21 cellular contexts compared by ENCODE assay signal in genomic region chr6:135985471-135985870, GRCh38.
"Had no signal": no experiment of that assay in that cellular context is flagged by ENCODE, and none has a peak within 500 bp of the region (broad histone marks: within the 10 kb centered on the region; RNA-seq: fewer than 3 reads in every experiment).

No MANE protein-coding gene starts in this region.

- DNase-seq: activated CD4-positive, alpha-beta T cell treated with anti-CD3 and anti-CD28 coated beads for 1 hour; activated gamma-delta T cell treated with Interleukin-2 at 50 U/mL for 16 hours; activated T-cell treated with anti-CD3 and anti-CD28 coated beads, Interleukin-2, amount 50 U/mL, for 1 hour; aorta; cerebellar nuclear complex; effector CD4-positive, alpha-beta T cell; foreskin keratinocyte; kidney; lower lobe of right lung; mesendoderm; mucosa of descending colon; nephron progenitor cell; pancreas; psoas muscle; stimulated activated CD4-positive, alpha-beta T cell treated with anti-CD3 and anti-CD28 coated beads, Interleukin-12 subunit alpha, Interleukin-12 subunit beta, amount 100 ng/mL, for 4 hours; stimulated activated CD4-positive, alpha-beta T cell treated with anti-CD3 and anti-CD28 coated beads, Interleukin-4, amount 100 ng/mL, for 4 hours; stimulated activated naive CD8-positive, alpha-beta T cell treated with anti-CD3 and anti-CD28 coated beads, Interleukin-15, Interleukin-2, amounts not matched to agents 100 U/mL and 50 U/mL, for 24 hours; T-helper 9 cell; thyroid gland had no signal

- H3K27ac ChIP-seq: breast epithelium, foreskin keratinocyte, lower lobe of right lung, pancreas, psoas muscle, thyroid gland had no signal

- H3K36me3 ChIP-seq: breast epithelium, lower lobe of right lung, pancreas, thyroid gland had no signal

- H3K4me3 ChIP-seq: breast epithelium, lower lobe of right lung, mucosa of descending colon, pancreas, psoas muscle, thyroid gland had no signal

- H3K9me3 ChIP-seq: breast epithelium, lower lobe of right lung, mucosa of descending colon, pancreas, psoas muscle, thyroid gland had no signal

- H3K4me1 ChIP-seq: breast epithelium, foreskin keratinocyte, lower lobe of right lung, pancreas, psoas muscle, thyroid gland had no signal

- ATAC-seq: foreskin keratinocyte; lower lobe of right lung; mucosa of descending colon; pancreas; psoas muscle; right cardiac atrium; stimulated activated naive CD8-positive, alpha-beta T cell treated with anti-CD3 and anti-CD28 coated beads, Interleukin-15, Interleukin-2, amounts not matched to agents 100 U/mL and 50 U/mL, for 24 hours had no signal

- H3K27me3 ChIP-seq: breast epithelium, pancreas, thyroid gland had no signal
